3 cellular contexts compared by ENCODE assay signal in genomic region chr20:13207016-13207415, GRCh38.
"Had no signal": no experiment of that assay in that cellular context is flagged by ENCODE, and none has a peak within 500 bp of the region (broad histone marks: within the 10 kb centered on the region; RNA-seq: fewer than 3 reads in every experiment).

No MANE protein-coding gene starts in this region.

- H3K4me3 ChIP-seq: GM12878 had no signal

- DNase-seq: GDM1, GF-D8 had no signal
